Comparison of ENCODE assay signal across 9 cellular contexts in the genomic region with DNA sequence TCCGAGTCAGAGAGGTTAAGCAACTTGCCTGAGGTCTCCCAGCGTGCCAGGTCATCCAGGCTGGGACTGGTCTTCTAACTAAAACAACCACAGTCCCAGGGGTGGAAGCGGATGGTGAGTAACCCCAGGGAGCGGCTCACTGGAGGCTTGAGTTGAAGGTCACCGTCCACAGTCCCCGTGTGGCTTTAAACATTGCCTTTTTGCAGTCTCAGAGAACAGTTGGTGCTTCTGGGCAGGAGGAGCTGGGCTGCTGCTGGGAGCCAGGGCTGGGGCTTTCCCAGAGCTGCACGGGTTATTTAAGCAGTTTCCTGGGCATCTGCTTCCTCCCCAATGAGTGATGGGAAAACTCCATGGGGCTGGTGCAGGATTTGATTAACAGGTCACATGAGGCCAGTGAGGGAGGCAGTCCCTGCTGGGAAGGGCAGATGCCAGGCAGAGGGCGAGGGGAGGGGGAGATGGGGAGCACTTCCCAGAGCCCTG. TPM values are rescaled to one million over a fixed set of nuclear protein-coding genes. Genes with fewer than 3 reads are reported as not detected.
A peak's percentile ranks its signal among the peaks of the same experiment; 100 is the strongest.
DNase-seq lines count a peak whose midpoint lies in the region; TF ChIP-seq lines count a peak whose summit lies in the region.
"Had no signal": no experiment of that assay in that cellular context is flagged by ENCODE, and none has a peak within 500 bp of the region (broad histone marks: within the 10 kb centered on the region; RNA-seq: fewer than 3 reads in every experiment).

No MANE protein-coding gene starts in this region.

- peak overlapping the region; percentile 18 for H3K27ac ChIP-seq in caudate nucleus (ENCODE audit: low read depth, low read length)
- peak overlapping the region; percentile 51 for H3K27ac ChIP-seq in vagina

- no peaks in the 10 kb centered on the region for H3K36me3 ChIP-seq in vagina

- no peak for TF ChIP-seq CTCF in vagina (IDR thresholded peaks at IDR 0.05)

- peaks cover 62% of the 10 kb centered on the region for H3K4me1 ChIP-seq in vagina

- intact Hi-C loops in vagina (cut with DNase I) = no loop called here

- peak; percentile 43 for DNase-seq in NCI-H2227 (lab: John Stamatoyannopoulos, UW; ENCODE audit: unreplicated experiment)
- no peak for DNase-seq in NCI-H2227 treated with DMSO at 0.1 percent for 48 hours (lab: John Stamatoyannopoulos, UW)
- DNase-seq in caudate nucleus (lab: John Stamatoyannopoulos, UW) = peak in 6 of 61 donors; percentile 8 to 80 (median 26)
- DNase-seq in kidney tubule cell (ENCODE audit: low spot score) = peak; percentile 93
- no peak for DNase-seq in vagina (ENCODE audit: extremely low spot score in 2 of 2)
- DNase-seq in SW 1271 (lab: John Stamatoyannopoulos, UW) = no peak
- no peak for DNase-seq in NCI-H187 treated with DMSO at 0.1 percent for 48 hours (lab: John Stamatoyannopoulos, UW)
- no peak for DNase-seq in NOMO-1 treated with DMSO at 0.1 percent for 48 hours (lab: John Stamatoyannopoulos, UW; ENCODE audit: unreplicated experiment)
- DNase-seq: Karpas-422 had no signal

- no peak overlapping the region for H3K4me3 ChIP-seq in vagina

- TF ChIP-seq POLR2A in vagina (IDR thresholded peaks at IDR 0.05) = no peak

- H3K27me3 ChIP-seq in vagina = no peaks in the 10 kb centered on the region

- H3K9me3 ChIP-seq in vagina = no peaks in the 10 kb centered on the region

RNA-seq across cellular contexts. Expression of a gene that starts 12.3 kb away (rescaled TPM):
- total RNA-seq in vagina = 75.6 TPM

Comparison
In these comparisons a context has a peak if more than half of its experiments do, and no peak if none do; other contexts are left out.
1. DNase-seq: peak in NCI-H2227 (single experiment) and kidney tubule cell (single experiment); none in NCI-H2227 treated with DMSO at 0.1 percent for 48 hours (single experiment), vagina (0 of 2), SW 1271 (0 of 2), NCI-H187 treated with DMSO at 0.1 percent for 48 hours (single experiment) and NOMO-1 treated with DMSO at 0.1 percent for 48 hours (single experiment).